ENCODE assay signal across 9 cellular contexts in the genomic region with DNA sequence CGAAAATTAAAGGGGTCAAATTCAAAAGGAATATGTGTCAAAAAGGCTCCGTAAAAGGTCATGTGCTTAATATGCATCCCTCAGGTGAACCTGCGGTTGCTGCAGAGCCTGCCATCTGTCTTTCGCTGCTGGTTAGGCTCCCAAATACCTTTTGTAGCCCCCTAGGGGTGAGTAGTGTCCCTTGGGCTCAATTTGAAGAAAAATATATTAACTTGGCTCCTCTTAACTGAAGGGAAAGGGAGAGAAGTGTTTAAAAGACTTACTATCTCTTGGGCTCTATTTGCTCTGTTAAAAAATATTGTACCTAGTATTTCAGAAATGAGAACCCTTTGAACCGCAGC.
DNase-seq lines count a peak whose midpoint lies in the region; ATAC-seq and TF ChIP-seq lines count a peak whose summit lies in the region.
"Had no signal": no experiment of that assay in that cellular context is flagged by ENCODE, and none has a peak within 500 bp of the region (broad histone marks: within the 10 kb centered on the region; RNA-seq: fewer than 3 reads in every experiment).

No MANE protein-coding gene starts in this region.

- DNase-seq in AG10803 (ENCODE audit: low read depth) = no peak
- no peak for DNase-seq in HFFc6
- peak; percentile 30 for DNase-seq in SK-N-DZ (ENCODE audit: low spot score)
- peak; percentile 20 for DNase-seq in iPS DF 19.7 (ENCODE audit: low read depth, low spot score)
- no peak for DNase-seq in COLO668 (lab: John Stamatoyannopoulos, UW; ENCODE audit: unreplicated experiment)
- no peak for DNase-seq in activated CD8-positive, alpha-beta T cell treated with anti-CD3 and anti-CD28 coated beads, Interleukin-2, amount 10 ng/mL, durations not matched to agents 7 days and 5 days
- DNase-seq: stimulated activated CD4-positive, alpha-beta T cell treated with anti-CD3 and anti-CD28 coated beads, Interleukin-4, amount 100 ng/mL, for 24 hours had no signal

- peak; percentile 38 for TF ChIP-seq CTCF in AG10803 (conservative IDR thresholded peaks at IDR 0.05; ENCODE audit: low read length)
- TF ChIP-seq CTCF in HFFc6 (IDR thresholded peaks at IDR 0.05) = peak; percentile 68

- no peaks in the 10 kb centered on the region for H3K36me3 Mint-ChIP-seq in HFFc6 (ENCODE audit: low read depth)
- H3K36me3 Mint-ChIP-seq in activated CD8-positive, alpha-beta T cell treated with anti-CD3 and anti-CD28 coated beads, Interleukin-2, amount 10 ng/mL, durations not matched to agents 7 days and 5 days (ENCODE audit: low read depth) = no peaks in the 10 kb centered on the region

- H3K4me3 ChIP-seq in AG10803 (ENCODE audit: low read length) = no peak overlapping the region

- peaks cover 28% of the 10 kb centered on the region for H3K4me1 Mint-ChIP-seq in HFFc6 (ENCODE audit: low read depth)
- no peaks in the 10 kb centered on the region for H3K4me1 Mint-ChIP-seq in activated CD8-positive, alpha-beta T cell treated with anti-CD3 and anti-CD28 coated beads, Interleukin-2, amount 10 ng/mL, durations not matched to agents 7 days and 5 days (ENCODE audit: low read depth)

- no peaks in the 10 kb centered on the region for H3K27me3 Mint-ChIP-seq in HFFc6 (ENCODE audit: insufficient read depth)
- no peaks in the 10 kb centered on the region for H3K27me3 Mint-ChIP-seq in activated CD8-positive, alpha-beta T cell treated with anti-CD3 and anti-CD28 coated beads, Interleukin-2, amount 10 ng/mL, durations not matched to agents 7 days and 5 days (ENCODE audit: low read depth)

- CTCF ChIA-PET in activated CD8-positive, alpha-beta T cell treated with anti-CD3 and anti-CD28 coated beads, Interleukin-2, amount 10 ng/mL, durations not matched to agents 7 days and 5 days (lab: Charles Lee) = no interaction called here

- H3K4me3 Mint-ChIP-seq in HFFc6 = peak overlapping the region; percentile 81
- H3K4me3 Mint-ChIP-seq in activated CD8-positive, alpha-beta T cell treated with anti-CD3 and anti-CD28 coated beads, Interleukin-2, amount 10 ng/mL, durations not matched to agents 7 days and 5 days = no peak overlapping the region

- peak overlapping the region; percentile 76 for H3K27ac Mint-ChIP-seq in HFFc6
- H3K27ac Mint-ChIP-seq in activated CD8-positive, alpha-beta T cell treated with anti-CD3 and anti-CD28 coated beads, Interleukin-2, amount 10 ng/mL, durations not matched to agents 7 days and 5 days = no peak overlapping the region

- ATAC-seq in GM18861 (IDR thresholded peaks at IDR 0.05; ENCODE audit: unreplicated experiment) (no peak), GM21367 (IDR thresholded peaks at IDR 0.05; ENCODE audit: unreplicated experiment) (no peak)
- ATAC-seq in activated CD8-positive, alpha-beta T cell treated with anti-CD3 and anti-CD28 coated beads, Interleukin-2, amount 10 ng/mL, durations not matched to agents 7 days and 5 days = no peak

- H3K9me3 Mint-ChIP-seq in HFFc6 = no peaks in the 10 kb centered on the region
- H3K9me3 Mint-ChIP-seq in activated CD8-positive, alpha-beta T cell treated with anti-CD3 and anti-CD28 coated beads, Interleukin-2, amount 10 ng/mL, durations not matched to agents 7 days and 5 days (ENCODE audit: insufficient read depth) = no peaks in the 10 kb centered on the region

- POLR2A ChIA-PET in activated CD8-positive, alpha-beta T cell treated with anti-CD3 and anti-CD28 coated beads, Interleukin-2, amount 10 ng/mL, durations not matched to agents 7 days and 5 days (lab: Charles Lee) = no interaction called here

Comparison
In these comparisons a context has a peak if more than half of its experiments do, and no peak if none do; other contexts are left out.
1. DNase-seq: peak in SK-N-DZ (single experiment) and iPS DF 19.7 (single experiment); none in AG10803 (single experiment), HFFc6 (single experiment), COLO668 (single experiment) and activated CD8-positive, alpha-beta T cell treated with anti-CD3 and anti-CD28 coated beads, Interleukin-2, amount 10 ng/mL, durations not matched to agents 7 days and 5 days (single experiment).